8 cellular contexts compared by ENCODE assay signal in the genomic region with DNA sequence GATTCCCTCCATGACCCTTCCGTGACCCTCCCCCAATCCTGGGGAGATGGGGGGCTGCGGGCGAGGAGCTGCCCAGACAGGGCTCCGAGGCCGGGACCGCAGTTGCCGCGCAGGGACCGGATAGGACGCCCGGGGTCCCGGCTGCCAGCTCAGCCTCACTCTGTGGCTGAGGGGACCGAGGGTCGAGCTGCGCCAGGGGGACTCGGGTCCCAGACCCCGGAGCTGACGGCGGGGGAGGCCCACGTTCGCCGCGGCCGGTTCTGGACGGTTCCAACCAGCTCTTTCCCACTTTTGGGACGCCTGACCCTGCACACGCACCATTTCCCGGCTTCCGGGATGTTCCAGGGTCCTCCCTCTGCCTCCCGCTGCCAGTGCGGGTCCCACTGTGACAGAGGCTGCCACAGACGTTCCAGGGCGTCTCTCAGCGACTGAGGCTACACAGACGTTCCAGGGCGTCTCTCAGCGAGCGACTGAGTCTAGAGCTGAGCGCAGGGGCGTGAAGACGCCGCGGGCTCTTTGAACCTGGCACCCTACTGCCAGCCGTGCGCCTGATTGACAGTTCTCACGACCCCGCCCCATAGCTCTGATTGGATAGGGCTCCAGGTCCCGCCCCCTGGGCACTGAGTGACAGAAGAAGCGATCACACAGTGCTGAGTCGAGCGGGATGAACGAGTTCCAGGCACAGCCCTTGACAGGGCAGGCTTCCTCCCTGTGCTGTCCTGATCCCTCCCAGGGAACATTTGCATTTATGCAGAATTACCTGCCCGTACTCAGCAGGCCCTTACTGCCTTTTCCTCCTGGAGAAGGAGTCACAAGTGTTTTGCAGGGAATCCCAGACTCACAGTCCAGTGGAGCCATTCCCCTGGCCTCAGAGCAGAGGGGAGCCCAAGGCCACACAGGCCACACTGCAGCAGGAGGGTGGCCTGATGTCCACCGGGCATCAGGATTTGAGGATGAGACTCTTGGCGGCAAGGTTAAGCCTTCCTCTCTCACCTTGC. TPM values are rescaled to one million over a fixed set of nuclear protein-coding genes. Genes with fewer than 3 reads are reported as not detected.
DNase-seq lines count a peak whose midpoint lies in the region; ATAC-seq, FAIRE-seq and TF ChIP-seq lines count a peak whose summit lies in the region.

ZNF563 (minus strand) TSS at position 472 of the 998 bp plus-strand sequence; CDS start at position 321, 151 bp downstream.

- H2BK20ac ChIP-seq in H1 (ENCODE audit: low read length) = peak within 1 kb of the TSS; percentile 49; the same call in 1 of the 2 replicates

- H4K5ac ChIP-seq in H1 (ENCODE audit: insufficient read length, low read depth, low read length) = no peak within 1 kb of the TSS

- TF ChIP-seq RAD21 in H1 (IDR thresholded peaks at IDR 0.05 in 1 of 2, conservative IDR thresholded peaks at IDR 0.05 in 1 of 2; ENCODE audit: low read depth in 2 of 2, low read length in 2 of 2) = no peak

- H3K27ac ChIP-seq in BLaER1 (peak within 1 kb of the TSS; percentile 80), H1 (ENCODE audit: low read depth, low read length) (peak within 1 kb of the TSS; percentile 34; the same call in 1 of the 2 replicates)

- peaks cover 11% of the 10 kb centered on the region for H3K36me3 Mint-ChIP-seq in activated CD8-positive, alpha-beta memory T cell treated with anti-CD3 and anti-CD28 coated beads, Interleukin-2, amount 10 ng/mL, durations not matched to agents 7 days and 5 days
- H3K36me3 Mint-ChIP-seq in memory B cell = no peaks in the 10 kb centered on the region

- H3K36me3 ChIP-seq in BLaER1 (no peaks in the 10 kb centered on the region), H1 (ENCODE audit: control insufficient read depth in 2 of 4, insufficient read depth in 4 of 4, low read length in 3 of 4) (no peaks in the 10 kb centered on the region)

- 0 out of 4 replicates have a peak, but pooled peaks of 1 of the 3 experiments have one; percentile 2 for TF ChIP-seq CTCF in H1 (IDR thresholded peaks at IDR 0.05; ENCODE audit: control extremely low read depth in 1 of 3, insufficient read depth in 1 of 3, low read depth in 1 of 3, low read length in 3 of 3)

- H3K4me3 Mint-ChIP-seq in activated CD8-positive, alpha-beta memory T cell treated with anti-CD3 and anti-CD28 coated beads, Interleukin-2, amount 10 ng/mL, durations not matched to agents 7 days and 5 days = peak within 1 kb of the TSS; percentile 94
- H3K4me3 Mint-ChIP-seq in memory B cell = peak within 1 kb of the TSS; percentile 100

- no peak within 1 kb of the TSS for H3K56ac ChIP-seq in H1 (replicated peaks; ENCODE audit: insufficient read length, low read depth, low read length)

- H3K79me2 ChIP-seq in H1 (ENCODE audit: control insufficient read depth in 1 of 2, insufficient read depth in 2 of 2, low read length in 2 of 2) = no peaks in the 10 kb centered on the region

- H3K4me1 ChIP-seq in BLaER1 (peaks cover 25% of the 10 kb centered on the region), H1 (replicated peaks in 1 of 4; ENCODE audit: control insufficient read depth in 3 of 4, insufficient read depth in 4 of 4, low read length in 3 of 4) (peaks cover 0 to 5% (median 3%) of the 10 kb centered on the region in 4 experiments; a peak in 3 of 7 replicates)

- H3K27me3 ChIP-seq in BLaER1 = no peaks in the 10 kb centered on the region
- peaks cover 0 to 11% (median 7%) of the 10 kb centered on the region in 4 experiments; a peak in 4 of 7 replicates for H3K27me3 ChIP-seq in H1 (replicated peaks in 1 of 4; ENCODE audit: control insufficient read depth in 3 of 4, extremely low read depth in 1 of 4, insufficient read depth in 3 of 4, low read length in 3 of 4)

- no peaks in the 10 kb centered on the region for H4K20me1 ChIP-seq in BLaER1
- H4K20me1 ChIP-seq in H1 (replicated peaks in 1 of 2; ENCODE audit: control insufficient read depth in 1 of 2, insufficient read depth in 2 of 2, low read length in 2 of 2) = no peaks in the 10 kb centered on the region

- H3K4ac ChIP-seq in H1 (replicated peaks; ENCODE audit: insufficient read length, low read depth, low read length) = no peak within 1 kb of the TSS

- H2BK15ac ChIP-seq in H1 (ENCODE audit: low read length) = peak within 1 kb of the TSS; percentile 31; the same call in 1 of the 2 replicates

- WGBS in H1 (ENCODE audit: extremely low coverage in 1 of 2, insufficient coverage in 1 of 2, insufficient read length in 1 of 2, insufficient replicate concordance in 2 of 2, low coverage in 1 of 2, low lambda C conversion rate in 2 of 2, missing lambda C conversion rate in 1 of 2), 2 experiments = 5% methylated on average over 50 of the region's 55 CpGs; no CpG with 5 or more reads in 1 of the 2 experiments

- no peak within 1 kb of the TSS for H2AK5ac ChIP-seq in H1 (ENCODE audit: low read depth, low read length)

- DNase-seq in GM19238 (ENCODE audit: insufficient read length, low spot score) = peak; percentile 78
- peak; percentile 94 for DNase-seq in NCI-H774 (lab: John Stamatoyannopoulos, UW)
- DNase-seq in activated CD8-positive, alpha-beta memory T cell treated with anti-CD3 and anti-CD28 coated beads, Interleukin-2, amount 10 ng/mL, durations not matched to agents 7 days and 5 days = peak; percentile 98
- peak; percentile 93 to 98 for DNase-seq in H1 (ENCODE audit: low read depth in 1 of 2, low spot score in 2 of 2)
- DNase-seq in memory B cell (ENCODE audit: low spot score in 2 of 2) = peak; percentile 94
- peak; percentile 97 to 98 (median 98) for DNase-seq in stimulated activated CD4-positive, alpha-beta T cell treated with anti-CD3 and anti-CD28 coated beads, TNF-alpha, amount 100 ng/mL, for 48 hours (ENCODE audit: low read depth in 3 of 3)

- H2AFZ ChIP-seq in H1 (ENCODE audit: low read length) = peak within 1 kb of the TSS; percentile 98

- H3K9me3 ChIP-seq in BLaER1 (peaks cover 12% of the 10 kb centered on the region; the same call in 1 of the 2 replicates), H1 (ENCODE audit: insufficient read depth in 2 of 2, low read depth in 1 of 2, low read length in 1 of 2) (no peaks in the 10 kb centered on the region)

- CTCF ChIA-PET in activated CD8-positive, alpha-beta memory T cell treated with anti-CD3 and anti-CD28 coated beads, Interleukin-2, amount 10 ng/mL, durations not matched to agents 7 days and 5 days (lab: Charles Lee) = interaction anchor here (0.6 to 1.6 kb wide), 10 partner anchors 11 to 536 kb away, joined by 3 to 8 read pairs (median 4); partner anchors contain the start of genes ZNF44, ZNF443, ZNF491 and ZNF700
- CTCF ChIA-PET in H1 (lab: Charles Lee; ENCODE audit: partially characterized antibody) = interaction anchor here (0.9 to 1.8 kb wide), 5 partner anchors 11 to 132 kb away, joined by 3 to 9 read pairs (median 5); partner anchors contain the start of genes ZNF44 and ZNF442

- H3K27ac Mint-ChIP-seq in activated CD8-positive, alpha-beta memory T cell treated with anti-CD3 and anti-CD28 coated beads, Interleukin-2, amount 10 ng/mL, durations not matched to agents 7 days and 5 days = peak within 1 kb of the TSS; percentile 96
- H3K27ac Mint-ChIP-seq in memory B cell = peak within 1 kb of the TSS; percentile 95

- POLR2A ChIA-PET in H1 (lab: Charles Lee; ENCODE audit: partially characterized antibody) = interaction anchor here (0.5 to 2.3 kb wide), 11 partner anchors 18 to 345 kb away, joined by 3 to 10 read pairs (median 4); partner anchors contain the start of genes ZNF44, ZNF442, ZNF490 and ZNF625

- peak within 1 kb of the TSS; percentile 78 for H2BK5ac ChIP-seq in H1 (ENCODE audit: low read depth, low read length)

- no peak for TF ChIP-seq EP300 in H1 (IDR thresholded peaks at IDR 0.05; ENCODE audit: borderline replicate concordance in 1 of 2, low read depth in 2 of 2, low read length in 2 of 2)

- H3K4me2 ChIP-seq in BLaER1 (peak within 1 kb of the TSS; percentile 92), H1 (ENCODE audit: insufficient read depth in 1 of 2, low read depth in 2 of 2, low read length in 2 of 2) (peak within 1 kb of the TSS; percentile 77 to 78)

- peak within 1 kb of the TSS; percentile 98 for H4K8ac ChIP-seq in H1 (ENCODE audit: extremely low read depth, insufficient read depth, low read length)

- FAIRE-seq in H1 (lab: Jason Lieb, UNC) = peak; percentile 93

- no peak within 1 kb of the TSS for H3K14ac ChIP-seq in H1 (ENCODE audit: insufficient read length)

- TF ChIP-seq POLR2A in H1 (IDR thresholded peaks at IDR 0.05; ENCODE audit: control extremely low read depth in 1 of 2, low read depth in 2 of 2, low read length in 2 of 2) = peak in 1 of 2 experiments; percentile 63; a peak in 2 of 3 replicates

- H3K79me1 ChIP-seq in H1 (ENCODE audit: low read depth, low read length) = no peaks in the 10 kb centered on the region

- H3K18ac ChIP-seq in H1 (ENCODE audit: extremely low read depth, low read length) = no peak within 1 kb of the TSS

- H2BK120ac ChIP-seq in H1 (replicated peaks; ENCODE audit: low read depth, low read length) = no peak within 1 kb of the TSS

- peak within 1 kb of the TSS; percentile 39; the same call in 1 of the 2 replicates for H2BK12ac ChIP-seq in H1 (ENCODE audit: low read depth, low read length)

- peaks cover 3% of the 10 kb centered on the region for H3K9me3 Mint-ChIP-seq in activated CD8-positive, alpha-beta memory T cell treated with anti-CD3 and anti-CD28 coated beads, Interleukin-2, amount 10 ng/mL, durations not matched to agents 7 days and 5 days (ENCODE audit: low read depth)
- H3K9me3 Mint-ChIP-seq in memory B cell = no peaks in the 10 kb centered on the region

- H3K4me3 ChIP-seq in BLaER1 (peak within 1 kb of the TSS; percentile 80), H1 (ENCODE audit: extremely low read depth in 1 of 4, insufficient read depth in 2 of 4, low read depth in 3 of 4, low read length in 4 of 4) (peak within 1 kb of the TSS; percentile 49 to 89 (median 82))

- no peak within 1 kb of the TSS for H4K91ac ChIP-seq in H1 (replicated peaks; ENCODE audit: insufficient read length, low read length)

- peak; percentile 95 for ATAC-seq in HG03439 (IDR thresholded peaks at IDR 0.05; ENCODE audit: unreplicated experiment)
- ATAC-seq in activated CD8-positive, alpha-beta memory T cell treated with anti-CD3 and anti-CD28 coated beads, Interleukin-2, amount 10 ng/mL, durations not matched to agents 7 days and 5 days = peak; percentile 98
- peak; percentile 91 for ATAC-seq in memory B cell (ENCODE audit: low read depth)

- H3K27me3 Mint-ChIP-seq in activated CD8-positive, alpha-beta memory T cell treated with anti-CD3 and anti-CD28 coated beads, Interleukin-2, amount 10 ng/mL, durations not matched to agents 7 days and 5 days = no peaks in the 10 kb centered on the region
- H3K27me3 Mint-ChIP-seq in memory B cell = no peaks in the 10 kb centered on the region

- H3K23me2 ChIP-seq in H1 (ENCODE audit: low read depth, low read length) = peaks cover 2% of the 10 kb centered on the region

- peaks cover 28% of the 10 kb centered on the region for H3K4me1 Mint-ChIP-seq in activated CD8-positive, alpha-beta memory T cell treated with anti-CD3 and anti-CD28 coated beads, Interleukin-2, amount 10 ng/mL, durations not matched to agents 7 days and 5 days
- H3K4me1 Mint-ChIP-seq in memory B cell = peaks cover 34% of the 10 kb centered on the region

- H3K23ac ChIP-seq in H1 (ENCODE audit: insufficient read length) = no peak within 1 kb of the TSS

- H3K9ac ChIP-seq in BLaER1 (peak within 1 kb of the TSS; percentile 86), H1 (replicated peaks in 1 of 4; ENCODE audit: extremely low read depth in 1 of 4, low read depth in 3 of 4, low read length in 3 of 4) (peak within 1 kb of the TSS; percentile 36 to 70 (median 70))

RNA-seq across cellular contexts. Expression of gene ZNF563, which starts in this region (rescaled TPM):
- 1 to 10 TPM; 2.4 to 3.3 TPM for total RNA-seq in activated CD8-positive, alpha-beta memory T cell treated with anti-CD3 and anti-CD28 coated beads, Interleukin-2, amount 10 ng/mL, durations not matched to agents 7 days and 5 days
- total RNA-seq in H1 (2021; fragmentation: NEBNext Ultra II Directional; extraction: Animal tissue kit (Norgen Biotek cat#: 25700)) = 2.3 and 3.0 TPM in 2 replicates
- 0.66 and 0.91 TPM in 2 replicates for polyA plus RNA-seq in H1 (2011; rRNA removed)
- polyA plus RNA-seq in H1 (2011; cell fraction: cytosol; rRNA removed) = 2.3 TPM
- 0.84 TPM for polyA plus RNA-seq in H1 (2011; cell fraction: nucleus; rRNA removed)
- 1.6 to 2.6 TPM (median 2.1 TPM) in 4 replicates for polyA plus RNA-seq in H1 (2012, experiment 1 of 2)
- 0.12 TPM for polyA plus RNA-seq in H1 (2012, experiment 2 of 2)
- polyA plus RNA-seq in H1 (2013, experiment 1 of 2) = 1.2 TPM
- 1.4 TPM for polyA plus RNA-seq in H1 (2013, experiment 2 of 2)
- polyA minus RNA-seq in H1 (2011; rRNA and poly(A)+ RNA removed) = 2.4 and 3.6 TPM in 2 replicates
- 3.7 TPM for polyA minus RNA-seq in H1 (2011; cell fraction: cytosol; rRNA and poly(A)+ RNA removed)
- 3.2 TPM for polyA minus RNA-seq in H1 (2011; cell fraction: nucleus; rRNA and poly(A)+ RNA removed)

Comparison
In these comparisons a context has a peak if more than half of its experiments do, and no peak if none do; other contexts are left out.
1. Peak in every context shown above with its lines: DNase-seq, ATAC-seq, H3K4me3 ChIP-seq and H3K27ac ChIP-seq.